Comparison of ENCODE assay signal across 1 cellular context in genomic region chr11:116958246-116958645, GRCh38.
A peak's percentile ranks its signal among the peaks of the same experiment; 100 is the strongest.
TF ChIP-seq lines count a peak whose summit lies in the region.

No MANE protein-coding gene starts in this region.

TF ChIP-seq in K562, 482 proteins besides CTCF, POLR2A, EP300 and RAD21 (continued from another document):
- TF ChIP-seq HMBOX1 (IDR thresholded peaks at IDR 0.05) (peak; percentile 27; the same call in 1 of the 2 replicates), ZBTB49 (CRISPR knock-in tag; IDR thresholded peaks at IDR 0.05; ENCODE audit: borderline replicate concordance) (no peak), HLTF (IDR thresholded peaks at IDR 0.05) (no peak), IRF9 (tag; IDR thresholded peaks at IDR 0.05) (no peak), ZNF583 (CRISPR knock-in tag; IDR thresholded peaks at IDR 0.05) (no peak), SMARCA4 (IDR thresholded peaks at IDR 0.05) (no peak), ZC3H4 (CRISPR knock-in tag; IDR thresholded peaks at IDR 0.05; ENCODE audit: borderline replicate concordance) (no peak)
- TF ChIP-seq, protein P1, sequence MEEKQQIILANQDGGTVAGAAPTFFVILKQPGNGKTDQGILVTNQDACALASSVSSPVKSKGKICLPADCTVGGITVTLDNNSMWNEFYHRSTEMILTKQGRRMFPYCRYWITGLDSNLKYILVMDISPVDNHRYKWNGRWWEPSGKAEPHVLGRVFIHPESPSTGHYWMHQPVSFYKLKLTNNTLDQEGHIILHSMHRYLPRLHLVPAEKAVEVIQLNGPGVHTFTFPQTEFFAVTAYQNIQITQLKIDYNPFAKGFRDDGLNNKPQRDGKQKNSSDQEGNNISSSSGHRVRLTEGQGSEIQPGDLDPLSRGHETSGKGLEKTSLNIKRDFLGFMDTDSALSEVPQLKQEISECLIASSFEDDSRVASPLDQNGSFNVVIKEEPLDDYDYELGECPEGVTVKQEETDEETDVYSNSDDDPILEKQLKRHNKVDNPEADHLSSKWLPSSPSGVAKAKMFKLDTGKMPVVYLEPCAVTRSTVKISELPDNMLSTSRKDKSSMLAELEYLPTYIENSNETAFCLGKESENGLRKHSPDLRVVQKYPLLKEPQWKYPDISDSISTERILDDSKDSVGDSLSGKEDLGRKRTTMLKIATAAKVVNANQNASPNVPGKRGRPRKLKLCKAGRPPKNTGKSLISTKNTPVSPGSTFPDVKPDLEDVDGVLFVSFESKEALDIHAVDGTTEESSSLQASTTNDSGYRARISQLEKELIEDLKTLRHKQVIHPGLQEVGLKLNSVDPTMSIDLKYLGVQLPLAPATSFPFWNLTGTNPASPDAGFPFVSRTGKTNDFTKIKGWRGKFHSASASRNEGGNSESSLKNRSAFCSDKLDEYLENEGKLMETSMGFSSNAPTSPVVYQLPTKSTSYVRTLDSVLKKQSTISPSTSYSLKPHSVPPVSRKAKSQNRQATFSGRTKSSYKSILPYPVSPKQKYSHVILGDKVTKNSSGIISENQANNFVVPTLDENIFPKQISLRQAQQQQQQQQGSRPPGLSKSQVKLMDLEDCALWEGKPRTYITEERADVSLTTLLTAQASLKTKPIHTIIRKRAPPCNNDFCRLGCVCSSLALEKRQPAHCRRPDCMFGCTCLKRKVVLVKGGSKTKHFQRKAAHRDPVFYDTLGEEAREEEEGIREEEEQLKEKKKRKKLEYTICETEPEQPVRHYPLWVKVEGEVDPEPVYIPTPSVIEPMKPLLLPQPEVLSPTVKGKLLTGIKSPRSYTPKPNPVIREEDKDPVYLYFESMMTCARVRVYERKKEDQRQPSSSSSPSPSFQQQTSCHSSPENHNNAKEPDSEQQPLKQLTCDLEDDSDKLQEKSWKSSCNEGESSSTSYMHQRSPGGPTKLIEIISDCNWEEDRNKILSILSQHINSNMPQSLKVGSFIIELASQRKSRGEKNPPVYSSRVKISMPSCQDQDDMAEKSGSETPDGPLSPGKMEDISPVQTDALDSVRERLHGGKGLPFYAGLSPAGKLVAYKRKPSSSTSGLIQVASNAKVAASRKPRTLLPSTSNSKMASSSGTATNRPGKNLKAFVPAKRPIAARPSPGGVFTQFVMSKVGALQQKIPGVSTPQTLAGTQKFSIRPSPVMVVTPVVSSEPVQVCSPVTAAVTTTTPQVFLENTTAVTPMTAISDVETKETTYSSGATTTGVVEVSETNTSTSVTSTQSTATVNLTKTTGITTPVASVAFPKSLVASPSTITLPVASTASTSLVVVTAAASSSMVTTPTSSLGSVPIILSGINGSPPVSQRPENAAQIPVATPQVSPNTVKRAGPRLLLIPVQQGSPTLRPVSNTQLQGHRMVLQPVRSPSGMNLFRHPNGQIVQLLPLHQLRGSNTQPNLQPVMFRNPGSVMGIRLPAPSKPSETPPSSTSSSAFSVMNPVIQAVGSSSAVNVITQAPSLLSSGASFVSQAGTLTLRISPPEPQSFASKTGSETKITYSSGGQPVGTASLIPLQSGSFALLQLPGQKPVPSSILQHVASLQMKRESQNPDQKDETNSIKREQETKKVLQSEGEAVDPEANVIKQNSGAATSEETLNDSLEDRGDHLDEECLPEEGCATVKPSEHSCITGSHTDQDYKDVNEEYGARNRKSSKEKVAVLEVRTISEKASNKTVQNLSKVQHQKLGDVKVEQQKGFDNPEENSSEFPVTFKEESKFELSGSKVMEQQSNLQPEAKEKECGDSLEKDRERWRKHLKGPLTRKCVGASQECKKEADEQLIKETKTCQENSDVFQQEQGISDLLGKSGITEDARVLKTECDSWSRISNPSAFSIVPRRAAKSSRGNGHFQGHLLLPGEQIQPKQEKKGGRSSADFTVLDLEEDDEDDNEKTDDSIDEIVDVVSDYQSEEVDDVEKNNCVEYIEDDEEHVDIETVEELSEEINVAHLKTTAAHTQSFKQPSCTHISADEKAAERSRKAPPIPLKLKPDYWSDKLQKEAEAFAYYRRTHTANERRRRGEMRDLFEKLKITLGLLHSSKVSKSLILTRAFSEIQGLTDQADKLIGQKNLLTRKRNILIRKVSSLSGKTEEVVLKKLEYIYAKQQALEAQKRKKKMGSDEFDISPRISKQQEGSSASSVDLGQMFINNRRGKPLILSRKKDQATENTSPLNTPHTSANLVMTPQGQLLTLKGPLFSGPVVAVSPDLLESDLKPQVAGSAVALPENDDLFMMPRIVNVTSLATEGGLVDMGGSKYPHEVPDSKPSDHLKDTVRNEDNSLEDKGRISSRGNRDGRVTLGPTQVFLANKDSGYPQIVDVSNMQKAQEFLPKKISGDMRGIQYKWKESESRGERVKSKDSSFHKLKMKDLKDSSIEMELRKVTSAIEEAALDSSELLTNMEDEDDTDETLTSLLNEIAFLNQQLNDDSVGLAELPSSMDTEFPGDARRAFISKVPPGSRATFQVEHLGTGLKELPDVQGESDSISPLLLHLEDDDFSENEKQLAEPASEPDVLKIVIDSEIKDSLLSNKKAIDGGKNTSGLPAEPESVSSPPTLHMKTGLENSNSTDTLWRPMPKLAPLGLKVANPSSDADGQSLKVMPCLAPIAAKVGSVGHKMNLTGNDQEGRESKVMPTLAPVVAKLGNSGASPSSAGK (IDR thresholded peaks at IDR 0.05): no peak
- TF ChIP-seq, protein P2, sequence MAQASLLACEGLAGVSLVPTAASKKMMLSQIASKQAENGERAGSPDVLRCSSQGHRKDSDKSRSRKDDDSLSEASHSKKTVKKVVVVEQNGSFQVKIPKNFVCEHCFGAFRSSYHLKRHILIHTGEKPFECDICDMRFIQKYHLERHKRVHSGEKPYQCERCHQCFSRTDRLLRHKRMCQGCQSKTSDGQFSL (CRISPR knock-in tag; IDR thresholded peaks at IDR 0.05): no peak
- TF ChIP-seq, protein P2 (tag; IDR thresholded peaks at IDR 0.05): no peak
TF ChIP-seq in K562: peak in this region for 2.
